Comparison of ENCODE assay signal across 8 cellular contexts in the genomic region with DNA sequence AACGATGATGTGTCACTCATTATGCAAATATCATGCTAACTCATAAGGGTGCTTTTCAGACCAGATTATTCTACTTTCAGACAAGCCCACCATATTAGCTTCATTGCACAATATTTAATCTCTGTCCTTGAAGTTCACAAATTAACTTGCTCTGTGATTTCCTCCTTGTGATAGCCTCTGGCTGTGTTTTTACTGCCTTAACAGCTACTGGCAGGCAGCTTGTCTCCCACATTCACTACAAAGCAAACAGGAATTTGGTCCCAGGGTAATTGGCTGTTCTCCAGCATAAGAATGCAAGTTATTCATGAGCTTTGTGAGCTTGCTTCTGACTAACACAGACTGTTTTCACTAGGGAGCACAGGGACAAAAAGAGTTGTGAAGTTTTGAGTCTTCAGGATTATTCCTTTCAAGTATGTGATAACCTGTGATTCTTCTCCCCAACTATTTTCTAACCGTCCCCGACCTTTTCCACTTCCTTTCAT.
DNase-seq lines count a peak whose midpoint lies in the region; ATAC-seq lines count a peak whose summit lies in the region.

No MANE protein-coding gene starts in this region.

- DNase-seq in COLO829 (ENCODE audit: low spot score) (peak; percentile 91), HPDE6-E6E7 (ENCODE audit: extremely low spot score) (peak; percentile 70), SW480 (ENCODE audit: low spot score) (peak; percentile 59), fibroblast of the conjunctiva (ENCODE audit: low read depth) (peak; percentile 91), non-pigmented ciliary epithelial cell (ENCODE audit: low read depth) (peak; percentile 98)
- no peak for DNase-seq in activated T-cell treated with anti-CD3 and anti-CD28 coated beads, Interleukin-2, amount 50 U/mL, for 48 hours

- no peak for ATAC-seq in HG03159 (IDR thresholded peaks at IDR 0.05; ENCODE audit: unreplicated experiment)
- no peak for ATAC-seq in HG02763 (IDR thresholded peaks at IDR 0.05; ENCODE audit: unreplicated experiment)

Comparison
In these comparisons a context has a peak if more than half of its experiments do, and no peak if none do; other contexts are left out.
1. DNase-seq: peak in COLO829 (single experiment), HPDE6-E6E7 (single experiment), SW480 (single experiment), fibroblast of the conjunctiva (single experiment) and non-pigmented ciliary epithelial cell (single experiment); none in activated T-cell treated with anti-CD3 and anti-CD28 coated beads, Interleukin-2, amount 50 U/mL, for 48 hours (0 of 2).